Comparison of ENCODE assay signal across 8 cellular contexts in genomic region chr4:103019319-103020124, GRCh38. TPM values are rescaled to one million over a fixed set of nuclear protein-coding genes. Genes with fewer than 3 reads are reported as not detected.
DNase-seq lines count a peak whose midpoint lies in the region; ATAC-seq and TF ChIP-seq lines count a peak whose summit lies in the region.

Gene SLC9B1, minus strand, starts transcription at chr4:103019705. Its CDS starts 27,994 bp downstream, at chr4:102991711.

- no peaks in the 10 kb centered on the region for H3K9me3 ChIP-seq in KOPT-K1 (ENCODE audit: insufficient read depth, low read length, poor library complexity, severe bottlenecking)
- no peaks in the 10 kb centered on the region for H3K9me3 ChIP-seq in SJCRH30 (replicated peaks)
- no peaks in the 10 kb centered on the region for H3K9me3 ChIP-seq in suprapubic skin

- no peak for TF ChIP-seq CTCF in suprapubic skin (IDR thresholded peaks at IDR 0.05)

- H3K4me3 ChIP-seq in SJCRH30 (peak within 1 kb of the TSS; percentile 61), suprapubic skin (peak within 1 kb of the TSS; percentile 46)

- H3K36me3 ChIP-seq in KOPT-K1 (ENCODE audit: insufficient read depth, low read length) (peaks cover 7% of the 10 kb centered on the region; the same call in 1 of the 2 replicates), SJCRH30 (no peaks in the 10 kb centered on the region), suprapubic skin (no peaks in the 10 kb centered on the region)

- peak; percentile 44 for TF ChIP-seq EP300 in suprapubic skin (IDR thresholded peaks at IDR 0.05)

- WGBS in suprapubic skin, result under 1% methylated on average over 32 of the region's 46 CpGs

- H3K27ac ChIP-seq in KOPT-K1 (ENCODE audit: low read depth, low read length, poor library complexity, severe bottlenecking) (peak within 1 kb of the TSS; percentile 77), SJCRH30 (peak within 1 kb of the TSS; percentile 63), suprapubic skin (peak within 1 kb of the TSS; percentile 87)

- peak; percentile 43 to 66 for TF ChIP-seq POLR2A in suprapubic skin (IDR thresholded peaks at IDR 0.05)

- H3K27me3 ChIP-seq in SJCRH30 (no peaks in the 10 kb centered on the region), suprapubic skin (no peaks in the 10 kb centered on the region)

- H3K4me1 ChIP-seq in SJCRH30 (peaks cover 7% of the 10 kb centered on the region), suprapubic skin (peaks cover 23% of the 10 kb centered on the region)

- DNase-seq in EH (ENCODE audit: low read depth) (peak; percentile 96), SJCRH30 (peak; percentile 80 to 83), foreskin melanocyte (peak; percentile 82), non-pigmented ciliary epithelial cell (ENCODE audit: low read depth) (peak; percentile 91), suprapubic skin (ENCODE audit: low spot score in 2 of 2) (peak; percentile 97)
- peak; percentile 95 for DNase-seq in activated naive CD4-positive, alpha-beta T cell treated with Interleukin-2 at 50 U/mL for 16 hours

- ATAC-seq in GM21825 (IDR thresholded peaks at IDR 0.05; ENCODE audit: unreplicated experiment), result peak; percentile 99

RNA-seq across cellular contexts. Expression of gene SLC9B1, which starts in this region (rescaled TPM):
- total RNA-seq in SJCRH30 (2014; rRNA removed; shearing (Covaris generic)), result 0.22 and 0.91 TPM in 2 replicates
- total RNA-seq in suprapubic skin, result 1 to 10 TPM in 1 of 4 donors, under 1 TPM in 1, not detected in 2; 0.30 to 2.9 TPM

Comparison
In these comparisons a context has a peak if more than half of its experiments do, and no peak if none do; other contexts are left out.
1. Peak in every context shown above with its lines: DNase-seq, ATAC-seq, H3K4me3 ChIP-seq and H3K27ac ChIP-seq.
2. Peak in DNase-seq, H3K4me3 ChIP-seq and H3K27ac ChIP-seq in SJCRH30; RNA of the gene not detected or under 1 TPM.